In genomic region chr2:201642579-201643215, GRCh38 we compare ENCODE assay signal across 8 cellular contexts. TPM values are rescaled to one million over a fixed set of nuclear protein-coding genes. Genes with fewer than 3 reads are reported as not detected.
DNase-seq lines count a peak whose midpoint lies in the region; ATAC-seq and TF ChIP-seq lines count a peak whose summit lies in the region.

No MANE protein-coding gene starts in this region.

- ATAC-seq in CD4-positive, alpha-beta T cell (ENCODE audit: poor library complexity), result peak; percentile 88
- ATAC-seq in GM19397 (IDR thresholded peaks at IDR 0.05; ENCODE audit: unreplicated experiment) (peak; percentile 85), HG03565 (IDR thresholded peaks at IDR 0.05; ENCODE audit: unreplicated experiment) (peak; percentile 65), mucosa of descending colon (peak; percentile 98)

- H3K36me3 ChIP-seq in mucosa of descending colon (ENCODE audit: low read depth), result no peaks in the 10 kb centered on the region

- peaks cover 5% of the 10 kb centered on the region for H3K4me1 ChIP-seq in mucosa of descending colon (ENCODE audit: low read depth)

- CTCF ChIA-PET in CD4-positive, alpha-beta T cell (lab: Charles Lee), result no interaction called here

- TF ChIP-seq CTCF in CD4-positive, alpha-beta T cell (IDR thresholded peaks at IDR 0.05), result peak; percentile 11
- TF ChIP-seq CTCF in epithelial cell of esophagus (IDR thresholded peaks at IDR 0.05; ENCODE audit: insufficient read depth, low read depth, low read length, missing control alignments), result no peak
- TF ChIP-seq CTCF in mucosa of descending colon (IDR thresholded peaks at IDR 0.05), result no peak

- H3K9me3 Mint-ChIP-seq in CD4-positive, alpha-beta T cell, result no peaks in the 10 kb centered on the region

- H3K4me3 ChIP-seq in epithelial cell of esophagus (ENCODE audit: low read length) (peak overlapping the region; percentile 96), mucosa of descending colon (peak overlapping the region; percentile 65)

- DNase-seq in CD4-positive, alpha-beta T cell, result peak; percentile 68 to 88 (median 78)
- peak; percentile 55 for DNase-seq in NOMO-1 treated with dmso at 0.1 percent for 144 hours (lab: John Stamatoyannopoulos, UW; ENCODE audit: unreplicated experiment)
- DNase-seq in activated T-cell treated with anti-CD3 and anti-CD28 coated beads for 1 hour (ENCODE audit: low read depth), result peak; percentile 80
- peak; percentile 88 for DNase-seq in epithelial cell of esophagus (ENCODE audit: low read depth)
- DNase-seq in mucosa of descending colon, result peak; percentile 85 to 90 (median 87)
- DNase-seq in stimulated activated CD8-positive, alpha-beta memory T cell treated with anti-CD3 and anti-CD28 coated beads, Interleukin-4, amount 100 ng/mL, for 1 hour (ENCODE audit: low read depth in 2 of 2, low spot score in 1 of 2), result peak; percentile 62 to 71

- no peaks in the 10 kb centered on the region for H3K9me3 ChIP-seq in CD4-positive, alpha-beta T cell (ENCODE audit: control insufficient read depth, low read length)
- no peaks in the 10 kb centered on the region for H3K9me3 ChIP-seq in mucosa of descending colon

- H3K4me3 Mint-ChIP-seq in CD4-positive, alpha-beta T cell, result peak overlapping the region; percentile 96

- intact Hi-C loops in CD4-positive, alpha-beta T cell (cut with DNase I, micrococcal nuclease), result loop anchor here (2.0 to 10.0 kb wide), 6 partner anchors 138 to 408 kb away; partner anchors contain the start of genes ALS2 (in 2 of the 2), FZD7 (in 1 of the 2), STRADB (in 1 of the 2) and TRAK2 (in 1 of the 2)
- intact Hi-C loops in mucosa of descending colon (cut with DNase I, micrococcal nuclease), result no loop called here

- POLR2A ChIA-PET in CD4-positive, alpha-beta T cell (lab: Charles Lee), result interaction anchor here (0.6 to 3.4 kb wide), 7 partner anchors 12 to 931 kb away, joined by 3 to 29 read pairs (median 4); partner anchors contain the start of genes ALS2, STRADB and TRAK2

- H3K27me3 ChIP-seq in CD4-positive, alpha-beta T cell (ENCODE audit: control insufficient read depth, insufficient read depth, low read length), result no peaks in the 10 kb centered on the region

- H3K4me1 Mint-ChIP-seq in CD4-positive, alpha-beta T cell (ENCODE audit: low read depth), result peaks cover 10% of the 10 kb centered on the region

- no peaks in the 10 kb centered on the region for H3K27me3 Mint-ChIP-seq in CD4-positive, alpha-beta T cell

- H3K36me3 Mint-ChIP-seq in CD4-positive, alpha-beta T cell (ENCODE audit: low read depth), result peaks cover 8% of the 10 kb centered on the region

- H3K27ac Mint-ChIP-seq in CD4-positive, alpha-beta T cell, result peak overlapping the region; percentile 96

- H3K27ac ChIP-seq in CD4-positive, alpha-beta T cell (ENCODE audit: low read depth, low read length), result peak overlapping the region; percentile 79

RNA-seq across cellular contexts. Expression of gene TMEM237, which starts 0.6 kb away (rescaled TPM):
- total RNA-seq in CD4-positive, alpha-beta T cell, result 1 to 10 TPM; 4.0 to 4.6 TPM
- 10 to 100 TPM in 2 of 3 donors, 1 to 10 TPM in 1; 3.0 to 11.6 (median 10.1) TPM for total RNA-seq in mucosa of descending colon

RNA-seq across cellular contexts. Expression of gene MPP4, which starts 55.7 kb away (rescaled TPM):
- not detected for total RNA-seq in CD4-positive, alpha-beta T cell
- total RNA-seq in mucosa of descending colon, result under 1 TPM in 1 of 3 donors, not detected in 2; 0.25 TPM

Comparison
In these comparisons a context has a peak if more than half of its experiments do, and no peak if none do; other contexts are left out.
1. Peak in every context shown above with its lines: DNase-seq, ATAC-seq, H3K4me3 ChIP-seq and H3K27ac ChIP-seq.
2. intact Hi-C loops: an anchor here in CD4-positive, alpha-beta T cell (2.0 to 10.0 kb wide); none called in mucosa of descending colon.